Comparison of ENCODE assay signal across 8 cellular contexts in genomic region chr21:36028127-36029069, GRCh38. TPM values are rescaled to one million over a fixed set of nuclear protein-coding genes. Genes with fewer than 3 reads are reported as not detected.
DNase-seq lines count a peak whose midpoint lies in the region; TF ChIP-seq lines count a peak whose summit lies in the region.

No MANE protein-coding gene starts in this region.

- peaks cover 4% of the 10 kb centered on the region for H3K27me3 Mint-ChIP-seq in endothelial cell (ENCODE audit: unreplicated experiment)

- H3K4me3 Mint-ChIP-seq in endothelial cell (ENCODE audit: unreplicated experiment): no peak overlapping the region

- peak; percentile 91 for TF ChIP-seq CTCF in endothelial cell (IDR thresholded peaks at IDR 0.05; ENCODE audit: unreplicated experiment)

- peaks cover 4% of the 10 kb centered on the region for H3K36me3 Mint-ChIP-seq in endothelial cell (ENCODE audit: low read depth, unreplicated experiment)

- DNase-seq in activated gamma-delta T cell treated with Interleukin-2 at 50 U/mL for 16 hours: peak; percentile 59
- no peak for DNase-seq in activated gamma-delta T cell (lab: John Stamatoyannopoulos, UW)
- peak; percentile 67 for DNase-seq in HT-29 (ENCODE audit: low spot score)
- peak; percentile 35 to 39 for DNase-seq in NOMO-1 (lab: John Stamatoyannopoulos, UW; ENCODE audit: unreplicated experiment in 2 of 2)
- DNase-seq in activated CD8-positive, alpha-beta memory T cell treated with anti-CD3 and anti-CD28 coated beads for 4 hours (ENCODE audit: low read depth in 2 of 2): peak; percentile 42 to 48
- DNase-seq in endothelial cell (ENCODE audit: low spot score): peak; percentile 75
- DNase-seq in middle frontal gyrus (ENCODE audit: extremely low spot score, low spot score): peak; percentile 61
- DNase-seq in stimulated activated CD8-positive, alpha-beta memory T cell treated with anti-CD3 and anti-CD28 coated beads, Interleukin-4, amount 100 ng/mL, for 48 hours: peak; percentile 76

- no peaks in the 10 kb centered on the region for H3K4me1 Mint-ChIP-seq in endothelial cell (ENCODE audit: unreplicated experiment)

- no peak overlapping the region for H3K27ac Mint-ChIP-seq in endothelial cell (ENCODE audit: unreplicated experiment)

- H3K9me3 Mint-ChIP-seq in endothelial cell (ENCODE audit: unreplicated experiment): no peaks in the 10 kb centered on the region

RNA-seq across cellular contexts. Expression of gene SETD4, which starts 31.9 kb away (rescaled TPM):
- 4.4 and 7.3 TPM in 2 replicates for total RNA-seq in HT-29 (2014; rRNA removed; shearing (Covaris generic))
- total RNA-seq in endothelial cell (ENCODE audit: unreplicated experiment): 15.7 TPM

RNA-seq across cellular contexts. Expression of gene CBR1, which starts 41.4 kb away (rescaled TPM):
- 224 and 271 TPM in 2 replicates for total RNA-seq in HT-29 (2014; rRNA removed; shearing (Covaris generic))
- 7.6 TPM for total RNA-seq in endothelial cell (ENCODE audit: unreplicated experiment)

Comparison
In these comparisons a context has a peak if more than half of its experiments do, and no peak if none do; other contexts are left out.
1. RNA of gene CBR1, which starts 41.4 kb away (total RNA-seq): 224 to 271 TPM in HT-29; 7.6 TPM in endothelial cell (single experiment); every median in the first group is over 10 times any median in the second.